ENCODE assay signal across 1 cellular context in genomic region chr9:26033346-26033745, GRCh38.
A peak's percentile ranks its signal among the peaks of the same experiment; 100 is the strongest.
TF ChIP-seq lines count a peak whose summit lies in the region.

No MANE protein-coding gene starts in this region.

TF ChIP-seq in SK-N-SH, 30 proteins besides CTCF, POLR2A, EP300 and RAD21 (continued from another document):
- TF ChIP-seq SIN3A (IDR thresholded peaks at IDR 0.05; ENCODE audit: borderline replicate concordance, low read depth, low read length), result no peak
- no peak for TF ChIP-seq MAX (IDR thresholded peaks at IDR 0.05; ENCODE audit: low read depth)
- no peak for TF ChIP-seq NRF1 (IDR thresholded peaks at IDR 0.05; ENCODE audit: low read depth, low read length)
- peak; percentile 45 for TF ChIP-seq JUND (IDR thresholded peaks at IDR 0.05)
- no peak for TF ChIP-seq EZH2phosphoT487 (IDR thresholded peaks at IDR 0.05; ENCODE audit: borderline replicate concordance, low read depth)
- TF ChIP-seq GABPA (IDR thresholded peaks at IDR 0.05; ENCODE audit: low read depth), result no peak
- TF ChIP-seq USF1 (IDR thresholded peaks at IDR 0.05; ENCODE audit: borderline replicate concordance, low read depth), result no peak
- no peak for TF ChIP-seq TAF1 (IDR thresholded peaks at IDR 0.05; ENCODE audit: borderline replicate concordance, low read depth, low read length)
- TF ChIP-seq RCOR1 (IDR thresholded peaks at IDR 0.05; ENCODE audit: low read length), result no peak
- peak; percentile 42; the same call in 1 of the 2 replicates for TF ChIP-seq FOSL2 (IDR thresholded peaks at IDR 0.05; ENCODE audit: borderline replicate concordance, low read depth)
- no peak for TF ChIP-seq MEF2A (IDR thresholded peaks at IDR 0.05; ENCODE audit: borderline replicate concordance, low read depth)
- TF ChIP-seq FOXM1 (IDR thresholded peaks at IDR 0.05; ENCODE audit: low read depth), result no peak
- TF ChIP-seq POLR2AphosphoS5 (IDR thresholded peaks at IDR 0.05; ENCODE audit: low read depth, low read length), result no peak
- no peak for TF ChIP-seq CHD2 (IDR thresholded peaks at IDR 0.05; ENCODE audit: low read length, partially characterized antibody)
- TF ChIP-seq TCF12 (IDR thresholded peaks at IDR 0.05), result peak; percentile 50; the same call in 1 of the 2 replicates
- no peak for TF ChIP-seq SMC3 (IDR thresholded peaks at IDR 0.05; ENCODE audit: low read depth, low read length)
- no peak for TF ChIP-seq IRF3 (IDR thresholded peaks at IDR 0.05; ENCODE audit: low read depth, low read length)
- TF ChIP-seq ELF1 (IDR thresholded peaks at IDR 0.05), result no peak
- 0 out of 2 replicates have a peak, but pooled peaks have one; percentile 29 for TF ChIP-seq TEAD4 (IDR thresholded peaks at IDR 0.05; ENCODE audit: borderline replicate concordance, insufficient read depth)
